Comparison of ENCODE assay signal across 8 cellular contexts in genomic region chr7:4641667-4642467, GRCh38. TPM values are rescaled to one million over a fixed set of nuclear protein-coding genes. Genes with fewer than 3 reads are reported as not detected.
DNase-seq lines count a peak whose midpoint lies in the region; ATAC-seq, FAIRE-seq and TF ChIP-seq lines count a peak whose summit lies in the region.

No MANE protein-coding gene starts in this region.

- H3K36me3 ChIP-seq in testis (ENCODE audit: low read depth, missing control alignments): no peaks in the 10 kb centered on the region

- H3K4me3 ChIP-seq in testis: peak overlapping the region; percentile 61 to 72

- H3K4me1 ChIP-seq in testis: no peaks in the 10 kb centered on the region

- TF ChIP-seq POLR2A in Raji (IDR thresholded peaks at IDR 0.05; ENCODE audit: insufficient read depth, low read depth, low read length) (peak; percentile 88), testis (IDR thresholded peaks at IDR 0.05) (peak; percentile 15)

- no peaks in the 10 kb centered on the region for H3K9me3 ChIP-seq in testis

- 0 to 8% methylated on average over 5 to 65 of the region's 103 CpGs for WGBS in testis, 2 donors

- DNase-seq in GDM1 (lab: John Stamatoyannopoulos, UW): peak; percentile 95
- peak; percentile 97 for DNase-seq in H4 (ENCODE audit: low spot score)
- peak; percentile 91 for DNase-seq in activated gamma-delta T cell treated with anti-CD3 and anti-CD28 coated beads, Interleukin-2, amount 50 U/mL, for 16 hours (ENCODE audit: low read depth)
- peak; percentile 94 to 95 for DNase-seq in frontal cortex (ENCODE audit: low spot score in 2 of 2)
- peak; percentile 94 for DNase-seq in omental fat pad (ENCODE audit: low spot score)
- peak; percentile 93 for DNase-seq in testis

- TF ChIP-seq CTCF in LNCAP (IDR thresholded peaks at IDR 0.05): peak; percentile 59
- peak in 1 of 3 donors; percentile 36 for TF ChIP-seq CTCF in omental fat pad (IDR thresholded peaks at IDR 0.05)
- peak; percentile 27 to 77 (median 68) for TF ChIP-seq CTCF in testis (IDR thresholded peaks at IDR 0.05)

- FAIRE-seq in frontal cortex (lab: Jason Lieb, UNC): no peak

- H3K27ac ChIP-seq in testis: peak overlapping the region; percentile 64 to 91

- intact Hi-C loops in testis (cut with DNase I; ENCODE audit: low total_unique reads): loop anchor here (5.0 kb wide), 1 partner anchor 40 kb away; the partner anchor contains the start of gene FOXK1

- H3K27me3 ChIP-seq in testis: no peaks in the 10 kb centered on the region

- peak; percentile 96 for ATAC-seq in omental fat pad (ENCODE audit: low FRiP score)

RNA-seq across cellular contexts. Expression of gene FOXK1, which starts 40.2 kb away (rescaled TPM):
- 11.9 and 12.8 TPM in 2 replicates for total RNA-seq in H4 (2014; rRNA removed; shearing (Covaris generic))
- total RNA-seq in frontal cortex: 17.5 TPM
- 10 to 100 TPM; 10.8 to 35.0 (median 20.4) TPM for total RNA-seq in omental fat pad
- total RNA-seq in testis: 10 to 100 TPM; 56.7 to 65.2 TPM
- 21.9 TPM for polyA plus RNA-seq in testis (ENCODE audit: insufficient read depth, low read depth, low replicate concordance)

Comparison
In these comparisons a context has a peak if more than half of its experiments do, and no peak if none do; other contexts are left out.
1. Peak in every context shown above with its lines: DNase-seq, ATAC-seq, H3K4me3 ChIP-seq and H3K27ac ChIP-seq.